ENCODE assay signal across 3 cellular contexts in the genomic region with DNA sequence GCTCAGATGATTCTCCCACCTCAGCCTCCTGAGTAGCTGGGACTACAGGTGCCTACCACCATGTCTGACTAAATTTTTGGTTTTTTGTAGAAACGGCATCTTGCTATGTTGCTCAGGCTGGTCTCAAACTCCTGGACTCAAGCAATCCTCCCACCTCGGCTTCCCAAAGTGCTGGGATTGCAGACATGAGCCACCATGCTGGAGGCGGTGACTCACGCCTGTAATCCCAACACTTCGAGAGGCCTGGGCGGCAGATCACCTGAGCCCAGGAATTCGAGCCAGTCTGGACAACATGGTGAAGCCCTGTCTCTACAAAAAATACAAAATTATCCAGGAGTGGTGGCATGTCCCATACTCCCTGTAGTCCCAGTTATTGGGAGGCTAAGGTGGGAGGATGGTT. TPM values are rescaled to one million over a fixed set of nuclear protein-coding genes. Genes with fewer than 3 reads are reported as not detected.
"Had no signal": no experiment of that assay in that cellular context is flagged by ENCODE, and none has a peak within 500 bp of the region (broad histone marks: within the 10 kb centered on the region; RNA-seq: fewer than 3 reads in every experiment).

No MANE protein-coding gene starts in this region.

RNA-seq across cellular contexts. Expression of a gene that starts 4.4 kb away (rescaled TPM):
- total RNA-seq: left ventricle myocardium superior, skeletal muscle tissue had no signal
- polyA plus RNA-seq: naive thymus-derived CD8-positive, alpha-beta T cell had no signal
